20 cellular contexts compared by ENCODE assay signal in the genomic region with DNA sequence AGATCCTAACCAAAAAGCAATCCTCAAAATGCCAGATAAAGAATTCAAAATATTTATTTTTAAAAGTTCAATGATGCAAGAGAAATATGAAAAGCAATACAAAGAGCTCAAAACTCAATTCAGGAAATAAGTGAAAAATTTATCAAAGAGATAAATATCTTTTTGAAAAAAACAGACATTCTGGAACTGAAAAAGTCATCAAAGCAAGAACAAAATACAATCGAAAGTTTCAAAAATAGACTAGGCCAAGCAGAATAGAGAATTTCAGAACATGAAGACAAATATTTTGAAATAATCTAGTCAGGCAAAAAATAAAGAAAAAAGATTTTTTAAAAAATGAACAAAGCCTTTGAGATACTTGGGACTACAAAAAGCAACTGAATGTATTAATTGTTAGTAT.
"Had no signal": no experiment of that assay in that cellular context is flagged by ENCODE, and none has a peak within 500 bp of the region (broad histone marks: within the 10 kb centered on the region; RNA-seq: fewer than 3 reads in every experiment).

No MANE protein-coding gene starts in this region.

- DNase-seq: activated CD4-positive, CD25-positive, alpha-beta regulatory T cell treated with anti-CD3 and anti-CD28 coated beads, Interleukin-2, amount 50 U/mL, for 72 hours; activated naive CD4-positive, alpha-beta T cell treated with Interleukin-2 at 50 U/mL for 16 hours; activated T-cell treated with anti-CD3 and anti-CD28 coated beads, Interleukin-2, amount 50 U/mL, for 1 hour; adrenal gland; esophagus squamous epithelium; gastrocnemius medialis; hippocampal formation; left ventricle myocardium superior; mammary epithelial cell; naive thymus-derived CD8-positive, alpha-beta T cell; sigmoid colon; stimulated activated CD4-positive, alpha-beta T cell treated with anti-CD3 and anti-CD28 coated beads, Interleukin-2, amount 100 ng/mL, for 48 hours; stimulated activated CD8-positive, alpha-beta memory T cell treated with anti-CD3 and anti-CD28 coated beads, Interleukin-4, amount 100 ng/mL, for 48 hours; stimulated activated naive B cell treated with anti-CD40 and anti-IgM and Interleukin-4, amounts not matched to agents 10 μg/mL and 1 μg/mL and 100 μg/mL, for 72 hours; testis; uterus had no signal

- H3K27ac ChIP-seq: adrenal gland, ascending aorta, colonic mucosa, esophagus squamous epithelium, gastrocnemius medialis, sigmoid colon, testis, uterus, VCaP had no signal

- H3K36me3 ChIP-seq: adrenal gland, ascending aorta, colonic mucosa, esophagus squamous epithelium, gastrocnemius medialis, sigmoid colon, uterus had no signal

- H3K27me3 ChIP-seq: adrenal gland, ascending aorta, colonic mucosa, esophagus squamous epithelium, gastrocnemius medialis, sigmoid colon, testis, uterus had no signal

- H3K9me3 ChIP-seq: colonic mucosa, esophagus squamous epithelium, gastrocnemius medialis, sigmoid colon, testis, uterus had no signal

- H3K4me3 ChIP-seq: adrenal gland, ascending aorta, colonic mucosa, esophagus squamous epithelium, gastrocnemius medialis, sigmoid colon, testis, uterus had no signal

- ATAC-seq: gastrocnemius medialis; left ventricle myocardium superior; naive thymus-derived CD8-positive, alpha-beta T cell had no signal

- H3K27ac Mint-ChIP-seq: mesothelial cell of epicardium; stimulated activated naive B cell treated with anti-CD40 and anti-IgM and Interleukin-4, amounts not matched to agents 10 μg/mL and 1 μg/mL and 100 μg/mL, for 72 hours had no signal

- H3K4me1 ChIP-seq: adrenal gland, ascending aorta, colonic mucosa, gastrocnemius medialis, sigmoid colon, testis, uterus had no signal

- H3K4me3 Mint-ChIP-seq: mesothelial cell of epicardium; stimulated activated naive B cell treated with anti-CD40 and anti-IgM and Interleukin-4, amounts not matched to agents 10 μg/mL and 1 μg/mL and 100 μg/mL, for 72 hours had no signal
